In genomic region chr5:95022967-95023695, GRCh38 we compare ENCODE assay signal across 10 cellular contexts.
A peak's percentile ranks its signal among the peaks of the same experiment; 100 is the strongest.
DNase-seq lines count a peak whose midpoint lies in the region; ATAC-seq, FAIRE-seq and TF ChIP-seq lines count a peak whose summit lies in the region.
"Had no signal": no experiment of that assay in that cellular context is flagged by ENCODE, and none has a peak within 500 bp of the region (broad histone marks: within the 10 kb centered on the region; RNA-seq: fewer than 3 reads in every experiment).

No MANE protein-coding gene starts in this region.

- peak; percentile 57 for DNase-seq in dermis blood vessel endothelial cell
- no peak for DNase-seq in stimulated activated CD4-positive, alpha-beta T cell treated with anti-CD3 and anti-CD28 coated beads, Interleukin-2, amount 100 ng/mL, for 48 hours
- DNase-seq in foreskin keratinocyte = no peak
- no peak for DNase-seq in BE2C
- no peak for DNase-seq in HTR-8/SVneo (ENCODE audit: insufficient read length, low spot score)
- DNase-seq: DMS79 treated with DMSO at 0.1 percent for 48 hours, IMR-90 had no signal

- FAIRE-seq in HTR-8/SVneo (lab: Jason Lieb, UNC) = no peak

- H3K27ac ChIP-seq in foreskin keratinocyte = no peak overlapping the region

- H3K9me3 ChIP-seq in BE2C = no peaks in the 10 kb centered on the region

- H3K27me3 ChIP-seq in foreskin keratinocyte (no peaks in the 10 kb centered on the region), BE2C (peaks cover 3% of the 10 kb centered on the region)

- H3K36me3 ChIP-seq in BE2C = no peaks in the 10 kb centered on the region

- ATAC-seq in GM18505 (IDR thresholded peaks at IDR 0.05; ENCODE audit: unreplicated experiment) (peak; percentile 80), GM21529 (IDR thresholded peaks at IDR 0.05; ENCODE audit: unreplicated experiment) (peak; percentile 63), HG03469 (IDR thresholded peaks at IDR 0.05; ENCODE audit: unreplicated experiment) (peak; percentile 71), foreskin keratinocyte (no peak)

- no peak for TF ChIP-seq POLR2A in GM18505 (IDR thresholded peaks at IDR 0.05; ENCODE audit: borderline replicate concordance, extremely low read depth, insufficient read depth, insufficient read length)

- TF ChIP-seq CTCF in foreskin keratinocyte (conservative IDR thresholded peaks at IDR 0.05) = no peak
- no peak for TF ChIP-seq CTCF in BE2C (IDR thresholded peaks at IDR 0.05; ENCODE audit: low read depth, low read length)

- H3K4me1 ChIP-seq in foreskin keratinocyte (no peaks in the 10 kb centered on the region), BE2C (no peaks in the 10 kb centered on the region)

- no peak overlapping the region for H3K4me3 ChIP-seq in BE2C (ENCODE audit: low read depth, low read length)
